In genomic region chr9:128026255-128027165, GRCh38 we compare ENCODE assay signal across 9 cellular contexts. TPM values are rescaled to one million over a fixed set of nuclear protein-coding genes. Genes with fewer than 3 reads are reported as not detected.
A peak's percentile ranks its signal among the peaks of the same experiment; 100 is the strongest.
DNase-seq lines count a peak whose midpoint lies in the region; ATAC-seq and TF ChIP-seq lines count a peak whose summit lies in the region.
"Had no signal": no experiment of that assay in that cellular context is flagged by ENCODE, and none has a peak within 500 bp of the region (broad histone marks: within the 10 kb centered on the region; RNA-seq: fewer than 3 reads in every experiment).

No MANE protein-coding gene starts in this region.

- no peak overlapping the region for H3K27ac ChIP-seq in tibial artery

- H3K4me3 Mint-ChIP-seq in progenitor cell of endocrine pancreas (ENCODE audit: low read depth): no peak overlapping the region
- H3K4me3 Mint-ChIP-seq: nephron had no signal

- no peaks in the 10 kb centered on the region for H3K27me3 Mint-ChIP-seq in progenitor cell of endocrine pancreas

- H3K27me3 ChIP-seq in tibial artery: no peaks in the 10 kb centered on the region

- no peak overlapping the region for H3K27ac Mint-ChIP-seq in progenitor cell of endocrine pancreas

- no peak overlapping the region for H3K4me3 ChIP-seq in mucosa of descending colon
- no peak overlapping the region for H3K4me3 ChIP-seq in tibial artery

- intact Hi-C loops in mucosa of descending colon (cut with DNase I, micrococcal nuclease) (no loop called here), tibial artery (cut with DNase I; ENCODE audit: low total_unique reads) (loop anchor here (10.0 kb wide), 1 partner anchor 432 kb away; no protein-coding TSS in a partner anchor)

- H3K36me3 Mint-ChIP-seq in progenitor cell of endocrine pancreas (ENCODE audit: insufficient read depth): no peaks in the 10 kb centered on the region

- H3K4me1 ChIP-seq in mucosa of descending colon (ENCODE audit: low read depth): no peaks in the 10 kb centered on the region
- no peaks in the 10 kb centered on the region for H3K4me1 ChIP-seq in tibial artery

- H3K36me3 ChIP-seq in mucosa of descending colon (ENCODE audit: low read depth) (no peaks in the 10 kb centered on the region), tibial artery (no peaks in the 10 kb centered on the region)

- no peaks in the 10 kb centered on the region for H3K9me3 ChIP-seq in mucosa of descending colon
- H3K9me3 ChIP-seq in tibial artery: no peaks in the 10 kb centered on the region

- H3K4me1 Mint-ChIP-seq in progenitor cell of endocrine pancreas (ENCODE audit: low read depth): no peaks in the 10 kb centered on the region

- peak; percentile 73 for DNase-seq in NAMALWA (ENCODE audit: low spot score)
- peak; percentile 73 to 76 for DNase-seq in activated T-cell treated with anti-CD3 and anti-CD28 coated beads, Interleukin-2, amount 50 U/mL, for 48 hours
- peak in 2 of 3 donors; percentile 54 to 75 for DNase-seq in mucosa of descending colon
- DNase-seq in tibial artery: no peak
- no peak for DNase-seq in progenitor cell of endocrine pancreas (ENCODE audit: low spot score, unreplicated experiment)
- no peak for DNase-seq in NCI-H69 (lab: John Stamatoyannopoulos, UW)

- H3K9me3 Mint-ChIP-seq in progenitor cell of endocrine pancreas (ENCODE audit: low read depth): no peaks in the 10 kb centered on the region
- H3K9me3 Mint-ChIP-seq: nephron had no signal

- ATAC-seq in GM18861 (IDR thresholded peaks at IDR 0.05; ENCODE audit: unreplicated experiment): peak; percentile 52
- peak; percentile 81 for ATAC-seq in mucosa of descending colon
- ATAC-seq in GM18909 (IDR thresholded peaks at IDR 0.05; ENCODE audit: poor library complexity, unreplicated experiment): no peak

- TF ChIP-seq CTCF in mucosa of descending colon (IDR thresholded peaks at IDR 0.05) (no peak), tibial artery (IDR thresholded peaks at IDR 0.05) (no peak), progenitor cell of endocrine pancreas (IDR thresholded peaks at IDR 0.05; ENCODE audit: unreplicated experiment) (no peak)

RNA-seq across cellular contexts. Expression of gene NAIF1, which starts 40.6 kb away (rescaled TPM):
- total RNA-seq in mucosa of descending colon (10 to 100 TPM; 10.4 to 12.6 (median 11.9) TPM), progenitor cell of endocrine pancreas (9.6 and 10.8 TPM in 2 replicates)

RNA-seq across cellular contexts. Expression of gene SLC25A25, which starts 41.5 kb away (rescaled TPM):
- total RNA-seq in mucosa of descending colon (10 to 100 TPM; 19.1 to 27.3 (median 21.3) TPM), progenitor cell of endocrine pancreas (9.7 and 10.0 TPM in 2 replicates)

RNA-seq across cellular contexts. Expression of gene EEIG1, which starts 45.7 kb away (rescaled TPM):
- total RNA-seq in mucosa of descending colon (100 to 1,000 TPM; 127 to 168 (median 144) TPM), progenitor cell of endocrine pancreas (48.2 and 54.1 TPM in 2 replicates)

Comparison
In these comparisons a context has a peak if more than half of its experiments do, and no peak if none do; other contexts are left out.
1. DNase-seq: peak in NAMALWA (single experiment), activated T-cell treated with anti-CD3 and anti-CD28 coated beads, Interleukin-2, amount 50 U/mL, for 48 hours (2 of 2) and mucosa of descending colon (2 of 3); none in tibial artery (0 of 2), progenitor cell of endocrine pancreas (single experiment) and NCI-H69 (single experiment).